Comparison of ENCODE assay signal across 23 cellular contexts in the genomic region with DNA sequence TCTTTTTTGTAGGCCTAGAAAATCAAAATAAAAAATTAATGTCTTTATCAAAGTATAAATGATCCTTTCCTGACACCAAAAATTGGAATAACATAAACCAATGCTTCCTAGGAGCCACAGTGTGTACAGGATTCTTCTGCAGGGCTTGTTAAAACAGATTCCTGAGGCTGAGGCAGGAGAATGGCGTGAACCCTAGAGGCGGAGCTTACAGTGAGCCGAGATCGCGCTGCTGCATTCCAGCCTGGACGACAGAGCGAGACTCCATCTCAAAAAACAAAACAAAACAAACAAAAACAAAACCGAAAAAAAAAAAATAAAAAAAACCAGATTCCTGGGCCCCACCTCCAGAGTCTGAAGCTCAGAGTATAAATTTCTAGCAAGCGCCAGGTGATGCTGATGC.
"Had no signal": no experiment of that assay in that cellular context is flagged by ENCODE, and none has a peak within 500 bp of the region (broad histone marks: within the 10 kb centered on the region; RNA-seq: fewer than 3 reads in every experiment).

No MANE protein-coding gene starts in this region.

- H3K4me1 ChIP-seq: esophagus muscularis mucosa, gastrocnemius medialis, sigmoid colon, testis, uterus had no signal

- H3K9me3 Mint-ChIP-seq: effector memory CD8-positive, alpha-beta T cell; nephron progenitor cell had no signal

- H3K4me3 Mint-ChIP-seq: activated naive CD8-positive, alpha-beta T cell treated with anti-CD3 and anti-CD28 coated beads for 36 hours; effector memory CD8-positive, alpha-beta T cell; nephron progenitor cell had no signal

- H3K36me3 Mint-ChIP-seq: activated naive CD8-positive, alpha-beta T cell treated with anti-CD3 and anti-CD28 coated beads for 36 hours had no signal

- DNase-seq: activated CD4-positive, alpha-beta T cell treated with anti-CD3 and anti-CD28 coated beads for 4 hours; activated CD4-positive, alpha-beta T cell treated with anti-CD3 and anti-CD28 coated beads, Interleukin-2, amount 50 U/mL, for 48 hours; activated CD4-positive, CD25-positive, alpha-beta regulatory T cell; activated CD8-positive, alpha-beta memory T cell treated with anti-CD3 and anti-CD28 coated beads, Interleukin-2, amount 50 U/mL, for 48 hours; activated naive CD4-positive, alpha-beta T cell treated with Interleukin-2 at 50 U/mL for 16 hours; activated naive CD8-positive, alpha-beta T cell treated with anti-CD3 and anti-CD28 coated beads for 36 hours; activated T-cell treated with anti-CD3 and anti-CD28 coated beads, Interleukin-2, amount 50 U/mL, for 48 hours; central memory CD4-positive, alpha-beta T cell; effector memory CD8-positive, alpha-beta T cell; gastrocnemius medialis; hypothalamus; left ventricle myocardium superior; midbrain; nephron progenitor cell; sigmoid colon; stimulated activated CD4-positive, alpha-beta T cell treated with anti-CD3 and anti-CD28 coated beads, Interleukin-15, amount 100 ng/mL, for 24 hours; stimulated activated naive CD4-positive, alpha-beta T cell; T1000; testis; trophoblast cell; uterus had no signal

- H3K27ac Mint-ChIP-seq: activated naive CD8-positive, alpha-beta T cell treated with anti-CD3 and anti-CD28 coated beads for 36 hours; effector memory CD8-positive, alpha-beta T cell; nephron progenitor cell had no signal

- H3K9me3 ChIP-seq: esophagus muscularis mucosa, gastrocnemius medialis, sigmoid colon, testis, uterus had no signal

- H3K27ac ChIP-seq: esophagus muscularis mucosa, gastrocnemius medialis, sigmoid colon, testis, uterus had no signal

- H3K4me2 ChIP-seq: smooth muscle cell had no signal

- H3K4me3 ChIP-seq: esophagus muscularis mucosa, gastrocnemius medialis, sigmoid colon, smooth muscle cell, testis, uterus had no signal

- ATAC-seq: effector memory CD8-positive, alpha-beta T cell; gastrocnemius medialis; left ventricle myocardium superior had no signal

- H3K27me3 ChIP-seq: esophagus muscularis mucosa, gastrocnemius medialis, testis, uterus had no signal

- H3K36me3 ChIP-seq: esophagus muscularis mucosa, gastrocnemius medialis, sigmoid colon, uterus had no signal
